Comparison of ENCODE assay signal across 8 cellular contexts in genomic region chr6:137926207-137926731, GRCh38. TPM values are rescaled to one million over a fixed set of nuclear protein-coding genes. Genes with fewer than 3 reads are reported as not detected.
DNase-seq lines count a peak whose midpoint lies in the region; ATAC-seq, FAIRE-seq and TF ChIP-seq lines count a peak whose summit lies in the region.

No MANE protein-coding gene starts in this region.

- POLR2A ChIA-PET in H1 (lab: Charles Lee; ENCODE audit: partially characterized antibody), result no interaction called here

- H3K4me2 ChIP-seq in MM.1S (ENCODE audit: low read depth, low read length) (peak overlapping the region; percentile 66; the same call in 1 of the 2 replicates), H1 (ENCODE audit: insufficient read depth in 1 of 2, low read depth in 2 of 2, low read length in 2 of 2) (peak overlapping the region; percentile 32 to 59)

- no peak; a peak in 1 of 3 replicates for TF ChIP-seq EP300 in H1 (IDR thresholded peaks at IDR 0.05; ENCODE audit: borderline replicate concordance in 1 of 2, low read depth in 2 of 2, low read length in 2 of 2)

- H4K8ac ChIP-seq in H1 (ENCODE audit: extremely low read depth, insufficient read depth, low read length), result no peak overlapping the region

- CTCF ChIA-PET in H1 (lab: Charles Lee; ENCODE audit: partially characterized antibody), result interaction anchor here (0.6 to 2.7 kb wide), 13 partner anchors 8 to 998 kb away, joined by 3 to 10 read pairs (median 4); no protein-coding TSS in a partner anchor

- peak overlapping the region; percentile 21; the same call in 1 of the 2 replicates for H2AFZ ChIP-seq in MM.1S (ENCODE audit: low read length)
- H2AFZ ChIP-seq in H1 (ENCODE audit: low read length), result peak overlapping the region; percentile 95

- H4K91ac ChIP-seq in H1 (replicated peaks; ENCODE audit: insufficient read length, low read length), result no peak overlapping the region

- H3K4ac ChIP-seq in H1 (replicated peaks; ENCODE audit: insufficient read length, low read depth, low read length), result no peak overlapping the region

- TF ChIP-seq RAD21 in H1 (IDR thresholded peaks at IDR 0.05 in 1 of 2, conservative IDR thresholded peaks at IDR 0.05 in 1 of 2; ENCODE audit: low read depth in 2 of 2, low read length in 2 of 2), result no peak

- H2BK20ac ChIP-seq in H1 (ENCODE audit: low read length), result no peak overlapping the region

- peak; percentile 46 for DNase-seq in MM.1S
- peak in 1 of 2 experiments; percentile 23 for DNase-seq in H1 (ENCODE audit: low read depth in 1 of 2, low spot score in 2 of 2)
- peak; percentile 11 for DNase-seq in prostate gland (ENCODE audit: low spot score)
- DNase-seq in GM13977 (ENCODE audit: low spot score), result no peak
- DNase-seq in lower leg skin (ENCODE audit: low spot score in 2 of 2), result no peak
- DNase-seq in DMS79 treated with DMSO at 0.1 percent for 48 hours (lab: John Stamatoyannopoulos, UW), result no peak

- H3K9ac ChIP-seq in ES-I3 (ENCODE audit: low read depth, low read length) (peak overlapping the region; percentile 41; the same call in 1 of the 2 replicates), MM.1S (ENCODE audit: low read length) (no peak overlapping the region; the same call in 1 of the 2 replicates), H1 (replicated peaks in 1 of 4; ENCODE audit: extremely low read depth in 1 of 4, low read depth in 3 of 4, low read length in 3 of 4) (no peak overlapping the region)

- H3K27ac ChIP-seq in MM.1S (ENCODE audit: low read length), result peak overlapping the region; percentile 95; the same call in 1 of the 2 replicates
- no peak overlapping the region for H3K27ac ChIP-seq in H1 (ENCODE audit: low read depth, low read length)
- H3K27ac ChIP-seq in prostate gland, result no peak overlapping the region

- no peak overlapping the region for H3K56ac ChIP-seq in H1 (replicated peaks; ENCODE audit: insufficient read length, low read depth, low read length)

- no peak overlapping the region for H2BK12ac ChIP-seq in H1 (ENCODE audit: low read depth, low read length)

- H3K36me3 ChIP-seq in ES-I3 (ENCODE audit: insufficient read depth, low read length) (no peaks in the 10 kb centered on the region), MM.1S (replicated peaks; ENCODE audit: insufficient read depth, low read length) (no peaks in the 10 kb centered on the region), H1 (ENCODE audit: control insufficient read depth in 2 of 4, insufficient read depth in 4 of 4, low read length in 3 of 4) (no peaks in the 10 kb centered on the region), prostate gland (no peaks in the 10 kb centered on the region)

- H2BK15ac ChIP-seq in H1 (ENCODE audit: low read length), result no peak overlapping the region

- no peak overlapping the region for H3K23ac ChIP-seq in H1 (ENCODE audit: insufficient read length)

- FAIRE-seq in H1 (lab: Jason Lieb, UNC), result peak; percentile 57

- ATAC-seq in HG03439 (IDR thresholded peaks at IDR 0.05; ENCODE audit: unreplicated experiment), result no peak

- H4K20me1 ChIP-seq in MM.1S (ENCODE audit: insufficient read depth, low read length), result no peaks in the 10 kb centered on the region
- no peaks in the 10 kb centered on the region for H4K20me1 ChIP-seq in H1 (replicated peaks in 1 of 2; ENCODE audit: control insufficient read depth in 1 of 2, insufficient read depth in 2 of 2, low read length in 2 of 2)

- no peak overlapping the region; the same call in 1 of the 2 replicates for H3K18ac ChIP-seq in H1 (ENCODE audit: extremely low read depth, low read length)

- in situ Hi-C loops in GM13977 (cut with MboI; ENCODE audit: low pct_unique_long_range_greater_than_20kb, low sequenced_read_pairs, unreplicated experiment), result no loop called here

- H3K9me3 ChIP-seq in ES-I3 (ENCODE audit: control insufficient read depth, insufficient read depth, low read length), result no peaks in the 10 kb centered on the region
- no peaks in the 10 kb centered on the region for H3K9me3 ChIP-seq in MM.1S (replicated peaks; ENCODE audit: insufficient read depth, low read length)
- H3K9me3 ChIP-seq in H1 (ENCODE audit: insufficient read depth in 2 of 2, low read depth in 1 of 2, low read length in 1 of 2), result no peaks in the 10 kb centered on the region
- H3K9me3 ChIP-seq in prostate gland, result no peaks in the 10 kb centered on the region

- H3K4me3 ChIP-seq in MM.1S (ENCODE audit: low read length) (no peak overlapping the region), H1 (ENCODE audit: extremely low read depth in 1 of 4, insufficient read depth in 2 of 4, low read depth in 3 of 4, low read length in 4 of 4) (peak overlapping the region in 1 of 4 experiments; percentile 31; a peak in 3 of 8 replicates), prostate gland (no peak overlapping the region), lower leg skin (ENCODE audit: low read depth, poor library complexity, severe bottlenecking) (no peak overlapping the region)

- H3K27me3 ChIP-seq in MM.1S (replicated peaks; ENCODE audit: insufficient read depth, low read length) (no peaks in the 10 kb centered on the region), H1 (replicated peaks in 1 of 4; ENCODE audit: control insufficient read depth in 3 of 4, extremely low read depth in 1 of 4, insufficient read depth in 3 of 4, low read length in 3 of 4) (peaks cover 0 to 2% (median 0%) of the 10 kb centered on the region in 4 experiments; a peak in 1 of 7 replicates), prostate gland (replicated peaks; ENCODE audit: insufficient read depth) (no peaks in the 10 kb centered on the region)

- intact Hi-C loops in prostate gland (cut with DNase I) (no loop called here), lower leg skin (cut with DNase I; ENCODE audit: low total_unique reads) (no loop called here)

- H2AK5ac ChIP-seq in H1 (ENCODE audit: low read depth, low read length), result no peak overlapping the region

- no peak overlapping the region for H4K5ac ChIP-seq in H1 (ENCODE audit: insufficient read length, low read depth, low read length)

- H3F3A ChIP-seq in MM.1S (ENCODE audit: insufficient read depth, low read length), result peaks cover 33% of the 10 kb centered on the region

- peaks cover 17% of the 10 kb centered on the region for H3K4me1 ChIP-seq in ES-I3 (ENCODE audit: insufficient read depth, low read length)
- H3K4me1 ChIP-seq in MM.1S (ENCODE audit: low read length), result peaks cover 67% of the 10 kb centered on the region
- H3K4me1 ChIP-seq in H1 (replicated peaks in 1 of 4; ENCODE audit: control insufficient read depth in 3 of 4, insufficient read depth in 4 of 4, low read length in 3 of 4), result peaks cover 3 to 18% (median 6%) of the 10 kb centered on the region in 4 experiments; a peak in 6 of 7 replicates
- H3K4me1 ChIP-seq in prostate gland (replicated peaks), result no peaks in the 10 kb centered on the region

- 59% methylated on average over 1 of the region's 1 CpG; no CpG with 5 or more reads in 1 of the 2 experiments for WGBS in H1 (ENCODE audit: extremely low coverage in 1 of 2, insufficient coverage in 1 of 2, insufficient read length in 1 of 2, insufficient replicate concordance in 2 of 2, low coverage in 1 of 2, low lambda C conversion rate in 2 of 2, missing lambda C conversion rate in 1 of 2), 2 experiments
- 21% methylated on average over 1 of the region's 1 CpG for WGBS in prostate gland
- 28 to 29% methylated on average over 1 of the region's 1 CpG for WGBS in lower leg skin, 2 donors

- no peaks in the 10 kb centered on the region for H3K9me2 ChIP-seq in MM.1S (replicated peaks; ENCODE audit: insufficient read depth, low read length)

- H3K14ac ChIP-seq in H1 (ENCODE audit: insufficient read length), result no peak overlapping the region

- no peaks in the 10 kb centered on the region for H3K79me1 ChIP-seq in H1 (ENCODE audit: low read depth, low read length)

- no peaks in the 10 kb centered on the region; the same call in 1 of the 2 replicates for H3K23me2 ChIP-seq in H1 (ENCODE audit: low read depth, low read length)

- no peak overlapping the region for H2BK120ac ChIP-seq in H1 (replicated peaks; ENCODE audit: low read depth, low read length)

- H3K79me2 ChIP-seq in MM.1S (ENCODE audit: low read length) (no peaks in the 10 kb centered on the region), H1 (ENCODE audit: control insufficient read depth in 1 of 2, insufficient read depth in 2 of 2, low read length in 2 of 2) (no peaks in the 10 kb centered on the region)

- TF ChIP-seq CTCF in MM.1S (IDR thresholded peaks at IDR 0.05; ENCODE audit: low read length) (no peak), H1 (IDR thresholded peaks at IDR 0.05; ENCODE audit: control extremely low read depth in 1 of 3, insufficient read depth in 1 of 3, low read depth in 1 of 3, low read length in 3 of 3) (no peak), prostate gland (IDR thresholded peaks at IDR 0.05) (no peak), GM13977 (IDR thresholded peaks at IDR 0.05; ENCODE audit: extremely low read depth, insufficient read depth, missing control alignments) (no peak), lower leg skin (IDR thresholded peaks at IDR 0.05) (no peak)

- no peak overlapping the region for H2BK5ac ChIP-seq in H1 (ENCODE audit: low read depth, low read length)

- TF ChIP-seq POLR2A in H1 (IDR thresholded peaks at IDR 0.05; ENCODE audit: control extremely low read depth in 1 of 2, low read depth in 2 of 2, low read length in 2 of 2) (no peak), prostate gland (IDR thresholded peaks at IDR 0.05) (no peak), lower leg skin (IDR thresholded peaks at IDR 0.05) (no peak)

TF ChIP-seq in H1, 55 proteins besides CTCF, POLR2A, EP300 and RAD21 (continues in another document):
- TF ChIP-seq CHD1 (IDR thresholded peaks at IDR 0.05; ENCODE audit: low read depth, low read length) (no peak), CEBPB (IDR thresholded peaks at IDR 0.05; ENCODE audit: low read depth, low read length) (peak; percentile 32; the same call in 1 of the 2 replicates), POLR2AphosphoS5 (IDR thresholded peaks at IDR 0.05; ENCODE audit: low read depth, low read length) (peak; percentile 73), TCF12 (IDR thresholded peaks at IDR 0.05; ENCODE audit: low read depth, low read length) (peak; percentile 97), PHF8 (conservative IDR thresholded peaks at IDR 0.05; ENCODE audit: low read depth, low read length) (no peak), RBBP5 (IDR thresholded peaks at IDR 0.05; ENCODE audit: borderline replicate concordance, low read depth, low read length) (no peak), BRCA1 (IDR thresholded peaks at IDR 0.05; ENCODE audit: low read depth, low read length) (no peak)

RNA-seq across cellular contexts. Expression of gene TNFAIP3, which starts 59.2 kb away (rescaled TPM):
- 1.6 and 2.2 TPM in 2 replicates for total RNA-seq in H1 (2021; fragmentation: NEBNext Ultra II Directional; extraction: Animal tissue kit (Norgen Biotek cat#: 25700))
- 1.1 and 2.0 TPM in 2 replicates for polyA plus RNA-seq in H1 (2011; rRNA removed)
- polyA plus RNA-seq in H1 (2011; cell fraction: cytosol; rRNA removed), result 1.5 TPM
- polyA plus RNA-seq in H1 (2011; cell fraction: nucleus; rRNA removed), result 3.9 TPM
- 2.4 to 3.1 TPM (median 2.5 TPM) in 4 replicates for polyA plus RNA-seq in H1 (2012, experiment 1 of 2)
- polyA plus RNA-seq in H1 (2012, experiment 2 of 2), result 0.51 TPM
- polyA plus RNA-seq in H1 (2013, experiment 1 of 2), result 1.4 TPM
- polyA plus RNA-seq in H1 (2013, experiment 2 of 2), result 1.3 TPM
- 2.6 and 2.7 TPM in 2 replicates for polyA minus RNA-seq in H1 (2011; rRNA and poly(A)+ RNA removed)
- polyA minus RNA-seq in H1 (2011; cell fraction: cytosol; rRNA and poly(A)+ RNA removed), result 3.0 TPM
- polyA minus RNA-seq in H1 (2011; cell fraction: nucleus; rRNA and poly(A)+ RNA removed), result 3.8 TPM
- total RNA-seq in prostate gland, result 10 to 100 TPM; 13.0 to 19.9 TPM
- total RNA-seq in lower leg skin, result 10 to 100 TPM; 13.4 to 29.9 (median 26.2) TPM

Comparison
In these comparisons a context has a peak if more than half of its experiments do, and no peak if none do; other contexts are left out.
1. DNase-seq: peak in MM.1S (single experiment) and prostate gland (single experiment); none in GM13977 (single experiment), lower leg skin (0 of 2) and DMS79 treated with DMSO at 0.1 percent for 48 hours (single experiment).